ENCODE assay signal across 9 cellular contexts in genomic region chr1:160437432-160438319, GRCh38. TPM values are rescaled to one million over a fixed set of nuclear protein-coding genes. Genes with fewer than 3 reads are reported as not detected.
A peak's percentile ranks its signal among the peaks of the same experiment; 100 is the strongest.
DNase-seq lines count a peak whose midpoint lies in the region; ATAC-seq, FAIRE-seq and TF ChIP-seq lines count a peak whose summit lies in the region.
"Had no signal": no experiment of that assay in that cellular context is flagged by ENCODE, and none has a peak within 500 bp of the region (broad histone marks: within the 10 kb centered on the region; RNA-seq: fewer than 3 reads in every experiment).

No MANE protein-coding gene starts in this region.

- H3K4me1 ChIP-seq in keratinocyte (ENCODE audit: control insufficient read depth, extremely low read depth, insufficient read depth, low read length) (peaks cover 6% of the 10 kb centered on the region), GM23248 (ENCODE audit: insufficient read depth) (no peaks in the 10 kb centered on the region)

- no peaks in the 10 kb centered on the region for H3K9me3 Mint-ChIP-seq in nephron progenitor cell

- peaks cover 12% of the 10 kb centered on the region for H3K9me3 ChIP-seq in KOPT-K1 (ENCODE audit: insufficient read depth, low read length, poor library complexity, severe bottlenecking)
- H3K9me3 ChIP-seq in keratinocyte (ENCODE audit: control insufficient read depth, low read depth, low read length) = no peaks in the 10 kb centered on the region
- no peaks in the 10 kb centered on the region for H3K9me3 ChIP-seq in GM23248 (ENCODE audit: low read depth)

- no peak overlapping the region for H3K4me3 Mint-ChIP-seq in nephron progenitor cell

- H2AFZ ChIP-seq in keratinocyte (ENCODE audit: control insufficient read depth, low read length) = peak overlapping the region; percentile 89
- H2AFZ ChIP-seq in GM23248 = no peak overlapping the region

- peak overlapping the region; percentile 86 for H3K4me2 ChIP-seq in keratinocyte (ENCODE audit: control insufficient read depth, extremely low read depth, insufficient read depth, low read depth, low read length)
- no peak overlapping the region for H3K4me2 ChIP-seq in GM23248 (ENCODE audit: unreplicated experiment)

- H3K9me2 ChIP-seq in GM23248 (ENCODE audit: insufficient read depth) = no peaks in the 10 kb centered on the region

- no peaks in the 10 kb centered on the region for H3K27me3 ChIP-seq in keratinocyte (ENCODE audit: control insufficient read depth, extremely low read depth, insufficient read depth, low read length)
- peaks cover 15% of the 10 kb centered on the region for H3K27me3 ChIP-seq in GM23248 (replicated peaks; ENCODE audit: insufficient read depth)

- H3K9me1 ChIP-seq in keratinocyte (ENCODE audit: control insufficient read depth, extremely low read depth, insufficient read depth, low read length) = no peaks in the 10 kb centered on the region

- no peaks in the 10 kb centered on the region for H3K4me1 Mint-ChIP-seq in nephron progenitor cell

- no peaks in the 10 kb centered on the region for H3F3A ChIP-seq in GM23248 (ENCODE audit: insufficient read depth)

- peak; percentile 36 for FAIRE-seq in keratinocyte (lab: Jason Lieb, UNC)

- H3K36me3 Mint-ChIP-seq in nephron progenitor cell (ENCODE audit: low read depth) = no peaks in the 10 kb centered on the region

- peak; percentile 69 for ATAC-seq in GM21515 (IDR thresholded peaks at IDR 0.05; ENCODE audit: unreplicated experiment)

- in situ Hi-C loops in GM23248 (cut with MboI) = loop anchor here (10.0 kb wide), 1 partner anchor 167 kb away; no protein-coding TSS in a partner anchor

- H3K36me3 ChIP-seq in KOPT-K1 (ENCODE audit: insufficient read depth, low read length) = no peaks in the 10 kb centered on the region
- H3K36me3 ChIP-seq in keratinocyte (ENCODE audit: control insufficient read depth in 2 of 2, extremely low read depth in 1 of 2, insufficient read depth in 2 of 2, low read length in 2 of 2) = no peaks in the 10 kb centered on the region
- no peaks in the 10 kb centered on the region for H3K36me3 ChIP-seq in GM23248 (ENCODE audit: low read depth)

- H3K9ac ChIP-seq in keratinocyte (ENCODE audit: control insufficient read depth, extremely low read depth, insufficient read depth, low read length) (peak overlapping the region; percentile 5), GM23248 (no peak overlapping the region)

- peaks cover 11% of the 10 kb centered on the region for H3K27me3 Mint-ChIP-seq in nephron progenitor cell (ENCODE audit: low read depth, poor library complexity)

- TF ChIP-seq CTCF in GM12865 (IDR thresholded peaks at IDR 0.05; ENCODE audit: insufficient read depth, low read depth, low read length, missing control alignments) = no peak
- no peak for TF ChIP-seq CTCF in keratinocyte (optimal IDR thresholded peaks at IDR 0.05 in 1 of 3, IDR thresholded peaks at IDR 0.05 in 1 of 3, conservative IDR thresholded peaks at IDR 0.05 in 1 of 3; ENCODE audit: extremely low read depth in 1 of 3, insufficient read depth in 2 of 3, low read length in 3 of 3)
- TF ChIP-seq CTCF in nephron progenitor cell (IDR thresholded peaks at IDR 0.05) = no peak

- peak overlapping the region; percentile 85 for H3K27ac ChIP-seq in KOPT-K1 (ENCODE audit: low read depth, low read length, poor library complexity, severe bottlenecking)
- H3K27ac ChIP-seq in keratinocyte (ENCODE audit: control insufficient read depth, insufficient read depth, low read length) = no peak overlapping the region
- H3K27ac ChIP-seq in GM23248 = no peak overlapping the region

- H3K4me3 ChIP-seq in GM12865 (ENCODE audit: low read depth, low read length) = peak overlapping the region; percentile 55
- peak overlapping the region in 2 of 3 experiments; percentile 47 to 65 for H3K4me3 ChIP-seq in keratinocyte (ENCODE audit: control insufficient read depth in 2 of 3, extremely low read depth in 1 of 3, insufficient read depth in 2 of 3, low read depth in 1 of 3, low read length in 3 of 3)
- H3K4me3 ChIP-seq in GM23248 = no peak overlapping the region

- H4K20me1 ChIP-seq in keratinocyte (ENCODE audit: control insufficient read depth, extremely low read depth, insufficient read depth, low read length) (no peaks in the 10 kb centered on the region), GM23248 (ENCODE audit: insufficient read depth) (no peaks in the 10 kb centered on the region)

- DNase-seq in GM12865 (ENCODE audit: low read depth) (peak; percentile 90), keratinocyte (ENCODE audit: low read depth, low spot score) (no peak), COR-L47 (lab: John Stamatoyannopoulos, UW) (no peak), HuH-7.5 (ENCODE audit: low spot score) (no peak), nephron progenitor cell (no peak), GM23248 (no peak)
- DNase-seq: GOT3 had no signal

- 42 to 51% methylated on average over 4 of the region's 4 CpGs for WGBS in GM23248 (ENCODE audit: low coverage in 1 of 2, low lambda C conversion rate in 2 of 2, missing lambda C conversion rate in 2 of 2), 2 experiments

- H3K79me2 ChIP-seq in keratinocyte (ENCODE audit: control insufficient read depth, insufficient read depth, low read length) (no peaks in the 10 kb centered on the region), GM23248 (ENCODE audit: insufficient read depth) (no peaks in the 10 kb centered on the region)

- no peak overlapping the region for H3K27ac Mint-ChIP-seq in nephron progenitor cell

- dilution Hi-C loops in keratinocyte (cut with MboI; ENCODE audit: extremely low pct_ligation_motif_present, low sequenced_read_pairs) = loop anchor here (25.0 kb wide), 1 partner anchor 175 kb away; no protein-coding TSS in a partner anchor

RNA-seq across cellular contexts. Expression of gene VANGL2, which starts 37.3 kb away (rescaled TPM):
- polyA plus RNA-seq in keratinocyte (10.9 to 17.6 TPM (median 11.4 TPM) in 3 replicates), GM23248 (2016; fragmentation: Nextera tagmentation; extraction: Ambion mirVana) (not detected in 2 replicates)
- 2.7 TPM for polyA plus RNA-seq in keratinocyte (2011; ENCODE audit: low read depth)
- 8.4 and 8.7 TPM in 2 replicates for polyA plus RNA-seq in keratinocyte (2011; cell fraction: cytosol; rRNA removed)
- 32.2 and 38.0 TPM in 2 replicates for polyA plus RNA-seq in keratinocyte (2011; cell fraction: nucleus; rRNA removed)
- polyA plus RNA-seq in keratinocyte (2012; ENCODE audit: low replicate concordance) = 6.7 and 11.3 TPM in 2 replicates
- polyA minus RNA-seq in keratinocyte = 11.8 to 19.0 TPM (median 16.6 TPM) in 3 replicates
- 7.1 TPM for polyA minus RNA-seq in keratinocyte (2011; cell fraction: cytosol; rRNA and poly(A)+ RNA removed)
- 9.5 and 14.1 TPM in 2 replicates for polyA minus RNA-seq in keratinocyte (2011; cell fraction: nucleus; rRNA and poly(A)+ RNA removed)
- total RNA-seq in GM23248 (2014; rRNA removed; shearing (Covaris generic)) = not detected in 2 replicates
